13 cellular contexts compared by ENCODE assay signal in the genomic region with DNA sequence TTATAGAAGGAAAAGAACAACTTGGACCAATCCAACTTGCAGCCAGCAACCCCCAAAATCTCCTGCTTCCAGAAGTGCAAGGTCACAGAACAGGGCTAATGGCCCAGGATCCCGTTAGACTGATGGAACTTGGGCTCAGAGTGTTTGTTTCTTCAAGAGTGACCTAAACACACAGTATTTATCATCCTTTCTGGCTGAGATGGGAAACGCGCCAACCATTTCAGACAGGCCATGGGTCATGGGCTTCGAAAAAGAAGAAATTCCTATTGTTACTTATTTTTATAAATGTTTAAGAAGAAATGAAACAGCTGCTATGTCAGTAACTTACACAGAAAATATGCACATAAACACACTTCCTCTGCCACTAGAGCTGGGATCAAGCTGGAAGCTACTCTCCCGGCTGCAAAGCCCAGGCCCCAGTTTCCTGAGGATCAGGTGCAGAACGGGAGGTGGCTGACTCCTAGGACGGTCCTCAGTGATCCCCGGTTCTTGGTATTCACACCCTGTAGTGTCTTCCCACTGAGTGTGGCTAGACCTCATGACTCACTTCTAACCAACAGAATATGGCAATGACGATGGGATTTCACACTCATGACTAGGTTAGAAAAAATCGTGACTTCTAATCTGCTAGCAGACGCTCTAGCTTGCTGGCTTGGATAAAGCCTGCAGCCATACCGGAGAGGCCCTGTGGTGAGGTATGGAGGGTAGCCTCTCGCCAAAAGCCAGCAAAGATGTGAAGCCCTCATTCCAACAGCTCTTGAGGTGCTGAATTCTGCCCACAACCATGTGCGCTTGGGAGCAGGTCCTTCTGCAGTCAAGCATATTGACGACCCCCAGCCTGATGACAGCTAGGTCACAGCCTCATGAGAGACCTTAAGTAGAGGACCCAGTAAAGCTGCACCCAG.
DNase-seq lines count a peak whose midpoint lies in the region; ATAC-seq and TF ChIP-seq lines count a peak whose summit lies in the region.
"Had no signal": no experiment of that assay in that cellular context is flagged by ENCODE, and none has a peak within 500 bp of the region (broad histone marks: within the 10 kb centered on the region; RNA-seq: fewer than 3 reads in every experiment).

No MANE protein-coding gene starts in this region.

- no peak overlapping the region for H3K27ac Mint-ChIP-seq in MCF 10A (ENCODE audit: low read depth, unreplicated experiment)
- H3K27ac Mint-ChIP-seq in activated naive CD4-positive, alpha-beta T cell treated with anti-CD3 and anti-CD28 coated beads, Interleukin-2, amount 10 ng/mL, durations not matched to agents 7 days and 5 days: no peak overlapping the region
- no peak overlapping the region for H3K27ac Mint-ChIP-seq in activated CD4-positive, alpha-beta T cell treated with anti-CD3 and anti-CD28 coated beads, Interleukin-2, amount 10 ng/mL, durations not matched to agents 24 days and 14 days
- H3K27ac Mint-ChIP-seq: mesothelial cell of epicardium had no signal

- TF ChIP-seq POLR2A in breast epithelium (IDR thresholded peaks at IDR 0.05): no peak

- H3K4me1 ChIP-seq in breast epithelium: no peaks in the 10 kb centered on the region
- peaks cover 17% of the 10 kb centered on the region for H3K4me1 ChIP-seq in mesenchymal stem cell (ENCODE audit: control insufficient read depth, insufficient read depth, low read depth, low read length)
- H3K4me1 ChIP-seq in upper lobe of right lung: peaks cover 32% of the 10 kb centered on the region
- H3K4me1 ChIP-seq in PC-9 (replicated peaks; ENCODE audit: insufficient read depth): no peaks in the 10 kb centered on the region

- H4K8ac ChIP-seq in mesenchymal stem cell (ENCODE audit: low read length): no peak overlapping the region

- no peaks in the 10 kb centered on the region for H3K9me3 ChIP-seq in breast epithelium
- H3K9me3 ChIP-seq in mesenchymal stem cell (ENCODE audit: control insufficient read depth, low read length): no peaks in the 10 kb centered on the region
- no peaks in the 10 kb centered on the region for H3K9me3 ChIP-seq in upper lobe of right lung
- no peaks in the 10 kb centered on the region for H3K9me3 ChIP-seq in PC-9 (ENCODE audit: insufficient read depth, low read depth)

- POLR2A ChIA-PET in MCF 10A (lab: Yijun Ruan, JAX) (no interaction called here), PC-9 (lab: Charles Lee; ENCODE audit: unreplicated experiment) (interaction anchor here (0.6 kb wide), 1 partner anchor 123 kb away, joined by 6 read pairs; no protein-coding TSS in a partner anchor)

- H2BK12ac ChIP-seq in mesenchymal stem cell (ENCODE audit: low read length in 2 of 2): no peak overlapping the region

- peaks cover 7% of the 10 kb centered on the region for H3K4me1 Mint-ChIP-seq in MCF 10A (ENCODE audit: insufficient read depth, unreplicated experiment)
- H3K4me1 Mint-ChIP-seq in activated naive CD4-positive, alpha-beta T cell treated with anti-CD3 and anti-CD28 coated beads, Interleukin-2, amount 10 ng/mL, durations not matched to agents 7 days and 5 days: peaks cover 17% of the 10 kb centered on the region
- peaks cover 15% of the 10 kb centered on the region for H3K4me1 Mint-ChIP-seq in activated CD4-positive, alpha-beta T cell treated with anti-CD3 and anti-CD28 coated beads, Interleukin-2, amount 10 ng/mL, durations not matched to agents 24 days and 14 days

- CTCF ChIA-PET in MCF 10A (lab: Yijun Ruan, JAX): interaction anchor here (0.6 to 1.2 kb wide), 3 partner anchors 37 to 990 kb away, joined by 3 read pairs; no protein-coding TSS in a partner anchor
- CTCF ChIA-PET in PC-9 (lab: Charles Lee): no interaction called here
- CTCF ChIA-PET in activated naive CD4-positive, alpha-beta T cell treated with anti-CD3 and anti-CD28 coated beads, Interleukin-2, amount 10 ng/mL, durations not matched to agents 7 days and 5 days (lab: Charles Lee): no interaction called here

- H3K4me3 Mint-ChIP-seq in MCF 10A (ENCODE audit: unreplicated experiment): no peak overlapping the region
- no peak overlapping the region for H3K4me3 Mint-ChIP-seq in activated naive CD4-positive, alpha-beta T cell treated with anti-CD3 and anti-CD28 coated beads, Interleukin-2, amount 10 ng/mL, durations not matched to agents 7 days and 5 days
- H3K4me3 Mint-ChIP-seq in activated CD4-positive, alpha-beta T cell treated with anti-CD3 and anti-CD28 coated beads, Interleukin-2, amount 10 ng/mL, durations not matched to agents 24 days and 14 days: no peak overlapping the region
- H3K4me3 Mint-ChIP-seq: mesothelial cell of epicardium had no signal

- no peaks in the 10 kb centered on the region for H3K9me2 ChIP-seq in PC-9 (ENCODE audit: insufficient read depth)

- 67% methylated on average over 12 of the region's 15 CpGs for WGBS in mesenchymal stem cell

- peaks cover 17% of the 10 kb centered on the region for H3K79me1 ChIP-seq in mesenchymal stem cell (replicated peaks; ENCODE audit: low read length, poor library complexity, severe bottlenecking)

- H3K4ac ChIP-seq in mesenchymal stem cell (ENCODE audit: low read depth in 1 of 2, low read length in 2 of 2): no peak overlapping the region

- peaks cover 42% of the 10 kb centered on the region for H3K36me3 Mint-ChIP-seq in MCF 10A (ENCODE audit: insufficient read depth, unreplicated experiment)
- H3K36me3 Mint-ChIP-seq in activated naive CD4-positive, alpha-beta T cell treated with anti-CD3 and anti-CD28 coated beads, Interleukin-2, amount 10 ng/mL, durations not matched to agents 7 days and 5 days: no peaks in the 10 kb centered on the region
- no peaks in the 10 kb centered on the region for H3K36me3 Mint-ChIP-seq in activated CD4-positive, alpha-beta T cell treated with anti-CD3 and anti-CD28 coated beads, Interleukin-2, amount 10 ng/mL, durations not matched to agents 24 days and 14 days (ENCODE audit: low read depth)

- no peaks in the 10 kb centered on the region for H3K9me3 Mint-ChIP-seq in MCF 10A (ENCODE audit: unreplicated experiment)
- no peaks in the 10 kb centered on the region for H3K9me3 Mint-ChIP-seq in activated naive CD4-positive, alpha-beta T cell treated with anti-CD3 and anti-CD28 coated beads, Interleukin-2, amount 10 ng/mL, durations not matched to agents 7 days and 5 days
- no peaks in the 10 kb centered on the region for H3K9me3 Mint-ChIP-seq in activated CD4-positive, alpha-beta T cell treated with anti-CD3 and anti-CD28 coated beads, Interleukin-2, amount 10 ng/mL, durations not matched to agents 24 days and 14 days
- H3K9me3 Mint-ChIP-seq: IgD-negative memory B cell, mesothelial cell of epicardium had no signal

- no peaks in the 10 kb centered on the region for H3F3A ChIP-seq in PC-9 (ENCODE audit: insufficient read depth, low read depth)

- ATAC-seq in upper lobe of right lung: peak; percentile 53

- no peak overlapping the region for H2AFZ ChIP-seq in mesenchymal stem cell (ENCODE audit: low read depth, low read length)
- H2AFZ ChIP-seq in PC-9: no peak overlapping the region

- no peak overlapping the region for H3K9ac ChIP-seq in mesenchymal stem cell (ENCODE audit: low read length)

- no peak overlapping the region for H3K4me2 ChIP-seq in mesenchymal stem cell (ENCODE audit: low read length, poor library complexity, severe bottlenecking)
- no peak overlapping the region for H3K4me2 ChIP-seq in PC-9

- no peaks in the 10 kb centered on the region for H4K20me1 ChIP-seq in PC-9 (ENCODE audit: insufficient read depth)

- DNase-seq in MCF 10A (ENCODE audit: unreplicated experiment) (peak; percentile 35), breast epithelium (ENCODE audit: low spot score in 2 of 2) (no peak), brain microvascular endothelial cell (peak; percentile 87), mesenchymal stem cell (peak; percentile 86), upper lobe of right lung (peak; percentile 46), PC-9 (no peak)
- DNase-seq in activated naive CD4-positive, alpha-beta T cell treated with anti-CD3 and anti-CD28 coated beads, Interleukin-2, amount 10 ng/mL, durations not matched to agents 7 days and 5 days: no peak
- no peak for DNase-seq in activated CD4-positive, alpha-beta T cell treated with anti-CD3 and anti-CD28 coated beads, Interleukin-2, amount 10 ng/mL, durations not matched to agents 24 days and 14 days
- DNase-seq: activated gamma-delta T cell; stimulated activated CD4-positive, alpha-beta T cell treated with anti-CD3 and anti-CD28 coated beads, Interleukin-2, amount 100 ng/mL, for 48 hours had no signal

- H3K14ac ChIP-seq in mesenchymal stem cell (ENCODE audit: low read length in 2 of 2): no peak overlapping the region

- H3K36me3 ChIP-seq in breast epithelium (no peaks in the 10 kb centered on the region), brain microvascular endothelial cell (replicated peaks) (no peaks in the 10 kb centered on the region), mesenchymal stem cell (ENCODE audit: control insufficient read depth in 1 of 2, insufficient read depth in 2 of 2, low read depth in 1 of 2, low read length in 2 of 2) (peaks cover 21 to 57% of the 10 kb centered on the region in 2 experiments), upper lobe of right lung (peaks cover 19% of the 10 kb centered on the region), PC-9 (ENCODE audit: low read depth) (no peaks in the 10 kb centered on the region)

- H2BK120ac ChIP-seq in mesenchymal stem cell (ENCODE audit: low read depth, low read length): no peak overlapping the region

- H2AK5ac ChIP-seq in mesenchymal stem cell (ENCODE audit: low read length, severe bottlenecking): peak overlapping the region; percentile 41

- no peak for TF ChIP-seq CTCF in MCF 10A (IDR thresholded peaks at IDR 0.05; ENCODE audit: unreplicated experiment)
- TF ChIP-seq CTCF in breast epithelium (IDR thresholded peaks at IDR 0.05): no peak
- TF ChIP-seq CTCF in brain microvascular endothelial cell (IDR thresholded peaks at IDR 0.05; ENCODE audit: low read depth, low read length, missing control alignments): no peak
- no peak for TF ChIP-seq CTCF in upper lobe of right lung (IDR thresholded peaks at IDR 0.05)
- no peak for TF ChIP-seq CTCF in PC-9 (conservative IDR thresholded peaks at IDR 0.05)

- BruUV-seq in MCF 10A (replicated peaks; lab: Mats Ljungman, UMichigan): no TSS peak
- BruUV-seq in PC-9 (replicated peaks; lab: Mats Ljungman, UMichigan): no TSS peak

- H3K27me3 ChIP-seq in breast epithelium: no peaks in the 10 kb centered on the region
- no peaks in the 10 kb centered on the region for H3K27me3 ChIP-seq in brain microvascular endothelial cell (replicated peaks)
- H3K27me3 ChIP-seq in mesenchymal stem cell (ENCODE audit: control insufficient read depth in 1 of 2, insufficient read depth in 1 of 2, low read length in 2 of 2): no peaks in the 10 kb centered on the region
- H3K27me3 ChIP-seq in upper lobe of right lung: no peaks in the 10 kb centered on the region
- H3K27me3 ChIP-seq in PC-9 (ENCODE audit: insufficient read depth, low read depth): no peaks in the 10 kb centered on the region

- intact Hi-C loops in MCF 10A (cut with micrococcal nuclease) (no loop called here), breast epithelium (cut with DNase I; ENCODE audit: low total_unique reads) (no loop called here), upper lobe of right lung (cut with DNase I) (no loop called here), PC-9 (cut with micrococcal nuclease; ENCODE audit: unreplicated experiment) (no loop called here)
- intact Hi-C loops in activated CD4-positive, alpha-beta T cell treated with anti-CD3 and anti-CD28 coated beads, Interleukin-2, amount 10 ng/mL, durations not matched to agents 24 days and 14 days (cut with micrococcal nuclease): no loop called here

- H3K27ac ChIP-seq in breast epithelium: peak overlapping the region in 1 of 2 donors; percentile 42
- H3K27ac ChIP-seq in brain microvascular endothelial cell: peak overlapping the region; percentile 1
- peak overlapping the region; percentile 25 for H3K27ac ChIP-seq in mesenchymal stem cell (ENCODE audit: low read length, poor library complexity, severe bottlenecking)
- H3K27ac ChIP-seq in upper lobe of right lung: peak overlapping the region; percentile 42
- H3K27ac ChIP-seq in PC-9: no peak overlapping the region
- H3K27ac ChIP-seq: epithelial cell of prostate had no signal

- no peak overlapping the region for H2BK5ac ChIP-seq in mesenchymal stem cell (ENCODE audit: low read depth, low read length, poor library complexity, severe bottlenecking)

- H3K79me2 ChIP-seq in PC-9 (ENCODE audit: low read depth): no peaks in the 10 kb centered on the region

- in situ Hi-C loops in brain microvascular endothelial cell (cut with HindIII; ENCODE audit: low pct_ligation_motif_present, low sequenced_read_pairs): no loop called here

- no peaks in the 10 kb centered on the region for H3K27me3 Mint-ChIP-seq in MCF 10A (ENCODE audit: insufficient read depth, unreplicated experiment)
- peaks cover 48% of the 10 kb centered on the region for H3K27me3 Mint-ChIP-seq in activated naive CD4-positive, alpha-beta T cell treated with anti-CD3 and anti-CD28 coated beads, Interleukin-2, amount 10 ng/mL, durations not matched to agents 7 days and 5 days
- H3K27me3 Mint-ChIP-seq in activated CD4-positive, alpha-beta T cell treated with anti-CD3 and anti-CD28 coated beads, Interleukin-2, amount 10 ng/mL, durations not matched to agents 24 days and 14 days: peaks cover 9% of the 10 kb centered on the region
- H3K27me3 Mint-ChIP-seq: IgD-negative memory B cell had no signal

- no peak overlapping the region for H4K91ac ChIP-seq in mesenchymal stem cell (ENCODE audit: low read length)

- H3K4me3 ChIP-seq in breast epithelium (no peak overlapping the region), brain microvascular endothelial cell (ENCODE audit: low read depth, low read length) (no peak overlapping the region), mesenchymal stem cell (ENCODE audit: insufficient read depth in 1 of 2, low read depth in 1 of 2, low read length in 2 of 2) (no peak overlapping the region), upper lobe of right lung (no peak overlapping the region), PC-9 (no peak overlapping the region)

- no peak overlapping the region for H3K23ac ChIP-seq in mesenchymal stem cell (ENCODE audit: low read length in 2 of 2)

- no peak overlapping the region for H3K18ac ChIP-seq in mesenchymal stem cell (ENCODE audit: low read depth in 1 of 2, low read length in 2 of 2)

- H2BK15ac ChIP-seq in mesenchymal stem cell (ENCODE audit: low read depth, poor library complexity, severe bottlenecking): no peak overlapping the region

Comparison
In these comparisons a context has a peak if more than half of its experiments do, and no peak if none do; other contexts are left out.
1. DNase-seq: peak in MCF 10A (single experiment), brain microvascular endothelial cell (single experiment), mesenchymal stem cell (single experiment) and upper lobe of right lung (single experiment); none in breast epithelium (0 of 2), PC-9 (0 of 2), activated naive CD4-positive, alpha-beta T cell treated with anti-CD3 and anti-CD28 coated beads, Interleukin-2, amount 10 ng/mL, durations not matched to agents 7 days and 5 days (single experiment) and activated CD4-positive, alpha-beta T cell treated with anti-CD3 and anti-CD28 coated beads, Interleukin-2, amount 10 ng/mL, durations not matched to agents 24 days and 14 days (single experiment).